In genomic region chr13:98313023-98313937, GRCh38 we compare ENCODE assay signal across 1 cellular context.
TF ChIP-seq lines count a peak whose summit lies in the region.

No MANE protein-coding gene starts in this region.

TF ChIP-seq in H1, 55 proteins besides CTCF, POLR2A, EP300 and RAD21:
- no peak for TF ChIP-seq SP2 (IDR thresholded peaks at IDR 0.05; ENCODE audit: low read length)
- TF ChIP-seq EGR1 (IDR thresholded peaks at IDR 0.05; ENCODE audit: borderline replicate concordance, low read depth, low read length) = no peak
- no peak for TF ChIP-seq SUZ12 (IDR thresholded peaks at IDR 0.05; ENCODE audit: low read length)
- TF ChIP-seq ZNF274 (IDR thresholded peaks at IDR 0.05; ENCODE audit: borderline replicate concordance, extremely low read depth, low read length) = no peak
- TF ChIP-seq SRF (IDR thresholded peaks at IDR 0.05; ENCODE audit: low read depth, low read length) = no peak
- TF ChIP-seq CBX8 (IDR thresholded peaks at IDR 0.05; ENCODE audit: borderline replicate concordance, low read depth, low read length) = no peak
- TF ChIP-seq KDM1A (IDR thresholded peaks at IDR 0.05; ENCODE audit: borderline replicate concordance, low read length) = no peak
- TF ChIP-seq CHD2 (IDR thresholded peaks at IDR 0.05; ENCODE audit: low read length) = no peak
- no peak for TF ChIP-seq CHD7 (IDR thresholded peaks at IDR 0.05; ENCODE audit: insufficient replicate concordance, low read length)
- TF ChIP-seq JUND (IDR thresholded peaks at IDR 0.05; ENCODE audit: low read length) = no peak
- TF ChIP-seq EZH2 (IDR thresholded peaks at IDR 0.05; ENCODE audit: low read depth, low read length, severe bottlenecking) = no peak
- TF ChIP-seq NANOG (IDR thresholded peaks at IDR 0.05; ENCODE audit: insufficient read depth, low read depth, low read length, poor library complexity, severe bottlenecking) = no peak
- TF ChIP-seq SP4 (IDR thresholded peaks at IDR 0.05; ENCODE audit: low read length) = no peak
- no peak for TF ChIP-seq ATF3 (IDR thresholded peaks at IDR 0.05; ENCODE audit: insufficient read depth, low read depth, low read length)
- TF ChIP-seq PHF8 (conservative IDR thresholded peaks at IDR 0.05; ENCODE audit: low read depth, low read length) = no peak
